16 cellular contexts compared by ENCODE assay signal in genomic region chr1:210496063-210496462, GRCh38.
A peak's percentile ranks its signal among the peaks of the same experiment; 100 is the strongest.
DNase-seq lines count a peak whose midpoint lies in the region; ATAC-seq and TF ChIP-seq lines count a peak whose summit lies in the region.
"Had no signal": no experiment of that assay in that cellular context is flagged by ENCODE, and none has a peak within 500 bp of the region (broad histone marks: within the 10 kb centered on the region; RNA-seq: fewer than 3 reads in every experiment).

No MANE protein-coding gene starts in this region.

- no peaks in the 10 kb centered on the region for H3K27me3 ChIP-seq in GM23248 (replicated peaks; ENCODE audit: insufficient read depth)
- H3K27me3 ChIP-seq in heart right ventricle = no peaks in the 10 kb centered on the region
- no peaks in the 10 kb centered on the region for H3K27me3 ChIP-seq in tibial nerve
- H3K27me3 ChIP-seq: gastrocnemius medialis had no signal

- intact Hi-C loops in heart right ventricle (cut with DNase I) = no loop called here

- ATAC-seq in heart right ventricle = peak in 5 of 8 donors; percentile 33 to 81 (median 51)
- ATAC-seq: gastrocnemius medialis; naive thymus-derived CD8-positive, alpha-beta T cell had no signal

- H3K4me3 ChIP-seq in GM23248 = no peak overlapping the region
- no peak overlapping the region for H3K4me3 ChIP-seq in heart right ventricle
- no peak overlapping the region for H3K4me3 ChIP-seq in tibial nerve
- H3K4me3 ChIP-seq: gastrocnemius medialis, PC-9 had no signal

- no peaks in the 10 kb centered on the region for H3F3A ChIP-seq in GM23248 (ENCODE audit: insufficient read depth)

- no peaks in the 10 kb centered on the region for H3K79me2 ChIP-seq in GM23248 (ENCODE audit: insufficient read depth)

- 20% methylated on average over 3 of the region's 3 CpGs for WGBS in GM23248 (ENCODE audit: low coverage in 1 of 2, low lambda C conversion rate in 2 of 2, missing lambda C conversion rate in 2 of 2), 2 experiments
- WGBS in heart right ventricle, 2 donors = 58 to 64% methylated on average over 3 of the region's 3 CpGs
- 26 to 40% methylated on average over 3 of the region's 3 CpGs for WGBS in tibial nerve, 2 donors

- H3K9ac ChIP-seq in GM23248 = no peak overlapping the region

- H3K36me3 ChIP-seq in GM23248 (ENCODE audit: low read depth) (no peaks in the 10 kb centered on the region), heart right ventricle (no peaks in the 10 kb centered on the region), tibial nerve (peaks cover 0 to 6% (median 0%) of the 10 kb centered on the region in 3 donors)
- H3K36me3 ChIP-seq: gastrocnemius medialis had no signal

- no peak for TF ChIP-seq POLR2A in tibial nerve (IDR thresholded peaks at IDR 0.05)

- H4K20me1 ChIP-seq in GM23248 (ENCODE audit: insufficient read depth) = no peaks in the 10 kb centered on the region

- TF ChIP-seq CTCF in heart right ventricle (IDR thresholded peaks at IDR 0.05) = no peak
- TF ChIP-seq CTCF in tibial nerve (IDR thresholded peaks at IDR 0.05) = no peak

- no peak for TF ChIP-seq EP300 in tibial nerve (IDR thresholded peaks at IDR 0.05)

- H3K4me1 ChIP-seq in GM23248 (ENCODE audit: insufficient read depth) = no peaks in the 10 kb centered on the region
- H3K4me1 ChIP-seq in heart right ventricle = no peaks in the 10 kb centered on the region
- no peaks in the 10 kb centered on the region for H3K4me1 ChIP-seq in tibial nerve
- H3K4me1 ChIP-seq: gastrocnemius medialis had no signal

- no peaks in the 10 kb centered on the region for H3K9me2 ChIP-seq in GM23248 (ENCODE audit: insufficient read depth)

- in situ Hi-C loops in GM23248 (cut with MboI) = no loop called here

- no peak overlapping the region for H3K4me2 ChIP-seq in GM23248 (ENCODE audit: unreplicated experiment)
- H3K4me2 ChIP-seq: PC-9 had no signal

- no peak overlapping the region for H3K27ac ChIP-seq in GM23248
- no peak overlapping the region for H3K27ac ChIP-seq in heart right ventricle
- H3K27ac ChIP-seq in substantia nigra (ENCODE audit: low read depth, low read length, poor library complexity, severe bottlenecking) = no peak overlapping the region
- H3K27ac ChIP-seq in tibial nerve = no peak overlapping the region
- H3K27ac ChIP-seq: gastrocnemius medialis, PC-9 had no signal

- DNase-seq in GM23248 (peak; percentile 84), astrocyte of the hippocampus (ENCODE audit: low read depth, low spot score) (peak; percentile 79), heart right ventricle (peak; percentile 7 to 15), substantia nigra (lab: John Stamatoyannopoulos, UW) (peak in 26 of 49 donors; percentile 1 to 51 (median 12)), NCI-H345 (lab: John Stamatoyannopoulos, UW) (no peak), tibial nerve (ENCODE audit: low spot score in 2 of 2) (no peak), NOMO-1 treated with DMSO at 0.1 percent for 48 hours (lab: John Stamatoyannopoulos, UW; ENCODE audit: unreplicated experiment) (no peak)
- DNase-seq: activated CD4-positive, alpha-beta T cell treated with anti-CD3 and anti-CD28 coated beads for 1 hour; COR-L47; dermis blood vessel endothelial cell; gastrocnemius medialis; kidney; naive thymus-derived CD8-positive, alpha-beta T cell; NCI-H1105 treated with DMSO at 0.1 percent for 48 hours; NCI-H446; PC-9 had no signal

- H3K9me3 ChIP-seq in GM23248 (ENCODE audit: low read depth) (no peaks in the 10 kb centered on the region), heart right ventricle (no peaks in the 10 kb centered on the region), tibial nerve (no peaks in the 10 kb centered on the region)
- H3K9me3 ChIP-seq: gastrocnemius medialis had no signal

- no peak overlapping the region for H2AFZ ChIP-seq in GM23248
- H2AFZ ChIP-seq: PC-9 had no signal

Comparison
In these comparisons a context has a peak if more than half of its experiments do, and no peak if none do; other contexts are left out.
1. DNase-seq: peak in GM23248 (single experiment), astrocyte of the hippocampus (single experiment), heart right ventricle (2 of 2) and substantia nigra (26 of 49); none in NCI-H345 (single experiment), tibial nerve (0 of 2) and NOMO-1 treated with DMSO at 0.1 percent for 48 hours (single experiment).